Comparison of ENCODE assay signal across 1 cellular context in the genomic region with DNA sequence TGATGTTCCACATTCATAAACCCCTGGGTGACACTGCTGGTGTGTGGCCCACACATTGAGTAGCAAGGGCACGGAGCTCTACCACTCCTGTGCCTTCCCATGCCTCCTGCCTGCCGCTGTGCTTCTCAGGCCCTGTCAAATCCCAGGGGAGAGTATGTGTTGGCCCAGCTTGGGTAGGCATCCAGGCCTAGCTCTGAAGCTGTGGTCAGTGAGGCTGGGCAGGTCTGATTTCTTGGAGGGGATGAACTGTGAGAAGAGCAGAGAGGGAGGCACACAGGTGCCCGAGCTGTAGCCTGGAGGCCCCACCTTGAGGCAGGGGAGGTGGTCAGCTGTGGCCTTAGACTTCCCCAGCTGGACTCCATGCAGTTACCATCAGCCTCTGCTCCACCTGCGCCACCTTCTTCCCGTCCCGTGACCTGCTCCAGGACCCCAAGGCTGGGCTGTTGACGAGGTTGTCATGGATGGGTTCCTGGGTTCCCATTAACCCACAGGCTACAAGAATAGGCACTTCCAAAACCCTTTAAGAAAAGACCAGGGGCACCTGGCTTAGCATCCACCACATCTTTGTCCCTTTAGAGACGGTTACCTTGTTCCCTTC.
TF ChIP-seq lines count a peak whose summit lies in the region.

No MANE protein-coding gene starts in this region.

TF ChIP-seq in H1, 55 proteins besides CTCF, POLR2A, EP300 and RAD21:
- TF ChIP-seq PHF8 (conservative IDR thresholded peaks at IDR 0.05; ENCODE audit: low read depth, low read length) = no peak
- TF ChIP-seq BCL11A (IDR thresholded peaks at IDR 0.05; ENCODE audit: low read depth in 2 of 2, low read length in 2 of 2) = no peak
- no peak for TF ChIP-seq HDAC6 (IDR thresholded peaks at IDR 0.05; ENCODE audit: low read depth, low read length)
- TF ChIP-seq ZNF274 (IDR thresholded peaks at IDR 0.05; ENCODE audit: borderline replicate concordance, extremely low read depth, low read length) = no peak
- TF ChIP-seq, protein P1, sequence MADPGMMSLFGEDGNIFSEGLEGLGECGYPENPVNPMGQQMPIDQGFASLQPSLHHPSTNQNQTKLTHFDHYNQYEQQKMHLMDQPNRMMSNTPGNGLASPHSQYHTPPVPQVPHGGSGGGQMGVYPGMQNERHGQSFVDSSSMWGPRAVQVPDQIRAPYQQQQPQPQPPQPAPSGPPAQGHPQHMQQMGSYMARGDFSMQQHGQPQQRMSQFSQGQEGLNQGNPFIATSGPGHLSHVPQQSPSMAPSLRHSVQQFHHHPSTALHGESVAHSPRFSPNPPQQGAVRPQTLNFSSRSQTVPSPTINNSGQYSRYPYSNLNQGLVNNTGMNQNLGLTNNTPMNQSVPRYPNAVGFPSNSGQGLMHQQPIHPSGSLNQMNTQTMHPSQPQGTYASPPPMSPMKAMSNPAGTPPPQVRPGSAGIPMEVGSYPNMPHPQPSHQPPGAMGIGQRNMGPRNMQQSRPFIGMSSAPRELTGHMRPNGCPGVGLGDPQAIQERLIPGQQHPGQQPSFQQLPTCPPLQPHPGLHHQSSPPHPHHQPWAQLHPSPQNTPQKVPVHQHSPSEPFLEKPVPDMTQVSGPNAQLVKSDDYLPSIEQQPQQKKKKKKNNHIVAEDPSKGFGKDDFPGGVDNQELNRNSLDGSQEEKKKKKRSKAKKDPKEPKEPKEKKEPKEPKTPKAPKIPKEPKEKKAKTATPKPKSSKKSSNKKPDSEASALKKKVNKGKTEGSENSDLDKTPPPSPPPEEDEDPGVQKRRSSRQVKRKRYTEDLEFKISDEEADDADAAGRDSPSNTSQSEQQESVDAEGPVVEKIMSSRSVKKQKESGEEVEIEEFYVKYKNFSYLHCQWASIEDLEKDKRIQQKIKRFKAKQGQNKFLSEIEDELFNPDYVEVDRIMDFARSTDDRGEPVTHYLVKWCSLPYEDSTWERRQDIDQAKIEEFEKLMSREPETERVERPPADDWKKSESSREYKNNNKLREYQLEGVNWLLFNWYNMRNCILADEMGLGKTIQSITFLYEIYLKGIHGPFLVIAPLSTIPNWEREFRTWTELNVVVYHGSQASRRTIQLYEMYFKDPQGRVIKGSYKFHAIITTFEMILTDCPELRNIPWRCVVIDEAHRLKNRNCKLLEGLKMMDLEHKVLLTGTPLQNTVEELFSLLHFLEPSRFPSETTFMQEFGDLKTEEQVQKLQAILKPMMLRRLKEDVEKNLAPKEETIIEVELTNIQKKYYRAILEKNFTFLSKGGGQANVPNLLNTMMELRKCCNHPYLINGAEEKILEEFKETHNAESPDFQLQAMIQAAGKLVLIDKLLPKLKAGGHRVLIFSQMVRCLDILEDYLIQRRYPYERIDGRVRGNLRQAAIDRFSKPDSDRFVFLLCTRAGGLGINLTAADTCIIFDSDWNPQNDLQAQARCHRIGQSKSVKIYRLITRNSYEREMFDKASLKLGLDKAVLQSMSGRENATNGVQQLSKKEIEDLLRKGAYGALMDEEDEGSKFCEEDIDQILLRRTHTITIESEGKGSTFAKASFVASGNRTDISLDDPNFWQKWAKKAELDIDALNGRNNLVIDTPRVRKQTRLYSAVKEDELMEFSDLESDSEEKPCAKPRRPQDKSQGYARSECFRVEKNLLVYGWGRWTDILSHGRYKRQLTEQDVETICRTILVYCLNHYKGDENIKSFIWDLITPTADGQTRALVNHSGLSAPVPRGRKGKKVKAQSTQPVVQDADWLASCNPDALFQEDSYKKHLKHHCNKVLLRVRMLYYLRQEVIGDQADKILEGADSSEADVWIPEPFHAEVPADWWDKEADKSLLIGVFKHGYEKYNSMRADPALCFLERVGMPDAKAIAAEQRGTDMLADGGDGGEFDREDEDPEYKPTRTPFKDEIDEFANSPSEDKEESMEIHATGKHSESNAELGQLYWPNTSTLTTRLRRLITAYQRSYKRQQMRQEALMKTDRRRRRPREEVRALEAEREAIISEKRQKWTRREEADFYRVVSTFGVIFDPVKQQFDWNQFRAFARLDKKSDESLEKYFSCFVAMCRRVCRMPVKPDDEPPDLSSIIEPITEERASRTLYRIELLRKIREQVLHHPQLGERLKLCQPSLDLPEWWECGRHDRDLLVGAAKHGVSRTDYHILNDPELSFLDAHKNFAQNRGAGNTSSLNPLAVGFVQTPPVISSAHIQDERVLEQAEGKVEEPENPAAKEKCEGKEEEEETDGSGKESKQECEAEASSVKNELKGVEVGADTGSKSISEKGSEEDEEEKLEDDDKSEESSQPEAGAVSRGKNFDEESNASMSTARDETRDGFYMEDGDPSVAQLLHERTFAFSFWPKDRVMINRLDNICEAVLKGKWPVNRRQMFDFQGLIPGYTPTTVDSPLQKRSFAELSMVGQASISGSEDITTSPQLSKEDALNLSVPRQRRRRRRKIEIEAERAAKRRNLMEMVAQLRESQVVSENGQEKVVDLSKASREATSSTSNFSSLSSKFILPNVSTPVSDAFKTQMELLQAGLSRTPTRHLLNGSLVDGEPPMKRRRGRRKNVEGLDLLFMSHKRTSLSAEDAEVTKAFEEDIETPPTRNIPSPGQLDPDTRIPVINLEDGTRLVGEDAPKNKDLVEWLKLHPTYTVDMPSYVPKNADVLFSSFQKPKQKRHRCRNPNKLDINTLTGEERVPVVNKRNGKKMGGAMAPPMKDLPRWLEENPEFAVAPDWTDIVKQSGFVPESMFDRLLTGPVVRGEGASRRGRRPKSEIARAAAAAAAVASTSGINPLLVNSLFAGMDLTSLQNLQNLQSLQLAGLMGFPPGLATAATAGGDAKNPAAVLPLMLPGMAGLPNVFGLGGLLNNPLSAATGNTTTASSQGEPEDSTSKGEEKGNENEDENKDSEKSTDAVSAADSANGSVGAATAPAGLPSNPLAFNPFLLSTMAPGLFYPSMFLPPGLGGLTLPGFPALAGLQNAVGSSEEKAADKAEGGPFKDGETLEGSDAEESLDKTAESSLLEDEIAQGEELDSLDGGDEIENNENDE (IDR thresholded peaks at IDR 0.05; ENCODE audit: insufficient replicate concordance, low read length) = no peak
- no peak for TF ChIP-seq RFX5 (IDR thresholded peaks at IDR 0.05; ENCODE audit: borderline replicate concordance, low read depth, low read length)
